ENCODE assay signal across 19 cellular contexts in the genomic region with DNA sequence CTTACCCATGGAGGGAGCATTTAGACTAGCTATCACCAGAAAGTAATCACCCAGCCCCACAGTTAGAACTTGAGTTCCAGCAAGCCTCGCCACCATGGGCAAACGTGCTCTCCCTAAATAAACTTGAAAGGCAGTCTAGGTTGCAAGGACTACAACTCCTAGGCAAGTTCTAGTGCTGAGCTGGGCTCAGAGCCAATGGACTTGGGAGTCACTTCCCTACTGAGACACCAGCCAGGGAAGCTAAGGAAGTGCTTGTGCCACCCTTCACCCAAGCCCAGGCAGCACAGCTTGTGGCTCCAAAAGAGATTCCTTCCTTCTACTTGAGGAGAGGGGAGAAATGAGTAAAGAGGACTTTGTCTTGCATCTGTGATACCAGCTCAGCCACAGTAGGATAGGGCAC. TPM values are rescaled to one million over a fixed set of nuclear protein-coding genes. Genes with fewer than 3 reads are reported as not detected.
"Had no signal": no experiment of that assay in that cellular context is flagged by ENCODE, and none has a peak within 500 bp of the region (broad histone marks: within the 10 kb centered on the region; RNA-seq: fewer than 3 reads in every experiment).

No MANE protein-coding gene starts in this region.

- DNase-seq: activated B cell treated with CpG ODN at 0.5 μM for 24 hours; activated CD4-positive, alpha-beta T cell treated with anti-CD3 and anti-CD28 coated beads, Interleukin-2, amount 10 ng/mL, durations not matched to agents 7 days and 5 days; activated CD8-positive, alpha-beta memory T cell treated with anti-CD3 and anti-CD28 coated beads for 24 hours; activated naive CD4-positive, alpha-beta T cell treated with Interleukin-2 at 50 U/mL for 16 hours; activated naive CD8-positive, alpha-beta T cell treated with anti-CD3 and anti-CD28 coated beads, Interleukin-2, amount 50 U/mL, for 24 hours; caudate nucleus; cortex of kidney; effector memory CD4-positive, alpha-beta T cell; erythroblast; mesenchymal stem cell; stimulated activated CD4-positive, alpha-beta T cell treated with anti-CD3 and anti-CD28 coated beads, Interleukin-15, amount 100 ng/mL, for 24 hours; stimulated activated CD4-positive, alpha-beta T cell treated with anti-CD3 and anti-CD28 coated beads, Interleukin-4, amount 100 ng/mL, for 24 hours; uterus had no signal

- H3K27me3 Mint-ChIP-seq: activated B cell treated with CpG ODN at 0.5 μM for 24 hours had no signal

- H3K4me3 ChIP-seq: thoracic aorta, uterus had no signal

- H3K4me3 Mint-ChIP-seq: activated B cell treated with CpG ODN at 0.5 μM for 24 hours; activated CD4-positive, alpha-beta T cell treated with anti-CD3 and anti-CD28 coated beads, Interleukin-2, amount 10 ng/mL, durations not matched to agents 7 days and 5 days; activated naive CD8-positive, alpha-beta T cell treated with anti-CD3 and anti-CD28 coated beads, Interleukin-2, amount 50 U/mL, for 24 hours; natural killer cell treated with Interleukin-12 subunit alpha and Interleukin-12 subunit beta and Interleukin-15 and Interleukin-18, amount 100 ng/mL, for 72 hours; stimulated activated naive CD8-positive, alpha-beta T cell treated with anti-CD3 and anti-CD28 coated beads, Interleukin-15, Interleukin-2, amounts not matched to agents 100 ng/mL and 50 ng/mL, for 24 hours had no signal

- H3K36me3 Mint-ChIP-seq: natural killer cell treated with Interleukin-12 subunit alpha and Interleukin-12 subunit beta and Interleukin-15 and Interleukin-18, amount 100 ng/mL, for 72 hours had no signal

- H3K4me1 ChIP-seq: uterus had no signal

- H3K4me1 Mint-ChIP-seq: activated B cell treated with CpG ODN at 0.5 μM for 24 hours; activated CD4-positive, alpha-beta T cell treated with anti-CD3 and anti-CD28 coated beads, Interleukin-2, amount 10 ng/mL, durations not matched to agents 7 days and 5 days; activated naive CD8-positive, alpha-beta T cell treated with anti-CD3 and anti-CD28 coated beads, Interleukin-2, amount 50 U/mL, for 24 hours had no signal

- H3K27me3 ChIP-seq: uterus had no signal

- H3K36me3 ChIP-seq: thoracic aorta, uterus had no signal

- H3K9me3 Mint-ChIP-seq: activated B cell treated with CpG ODN at 0.5 μM for 24 hours; activated CD4-positive, alpha-beta T cell treated with anti-CD3 and anti-CD28 coated beads, Interleukin-2, amount 10 ng/mL, durations not matched to agents 7 days and 5 days; activated naive CD8-positive, alpha-beta T cell treated with anti-CD3 and anti-CD28 coated beads, Interleukin-2, amount 50 U/mL, for 24 hours; stimulated activated naive CD8-positive, alpha-beta T cell treated with anti-CD3 and anti-CD28 coated beads, Interleukin-15, Interleukin-2, amounts not matched to agents 100 ng/mL and 50 ng/mL, for 24 hours had no signal

- H3K27ac Mint-ChIP-seq: activated B cell treated with CpG ODN at 0.5 μM for 24 hours; activated CD4-positive, alpha-beta T cell treated with anti-CD3 and anti-CD28 coated beads, Interleukin-2, amount 10 ng/mL, durations not matched to agents 7 days and 5 days; activated naive CD8-positive, alpha-beta T cell treated with anti-CD3 and anti-CD28 coated beads, Interleukin-2, amount 50 U/mL, for 24 hours; natural killer cell treated with Interleukin-12 subunit alpha and Interleukin-12 subunit beta and Interleukin-15 and Interleukin-18, amount 100 ng/mL, for 72 hours; stimulated activated naive CD8-positive, alpha-beta T cell treated with anti-CD3 and anti-CD28 coated beads, Interleukin-15, Interleukin-2, amounts not matched to agents 100 ng/mL and 50 ng/mL, for 24 hours had no signal

- H3K9me3 ChIP-seq: thoracic aorta, uterus had no signal

- H3K27ac ChIP-seq: thoracic aorta, uterus had no signal

RNA-seq across cellular contexts. Expression of gene SLCO1A2, which starts 57.9 kb away (rescaled TPM):
- total RNA-seq: activated B cell treated with CpG ODN at 0.5 μM for 24 hours; activated CD4-positive, alpha-beta T cell treated with anti-CD3 and anti-CD28 coated beads, Interleukin-2, amount 10 ng/mL, durations not matched to agents 7 days and 5 days; glomerular endothelial cell; natural killer cell treated with Interleukin-12 subunit alpha and Interleukin-12 subunit beta and Interleukin-15 and Interleukin-18, amount 100 ng/mL, for 72 hours; omental fat pad; T-helper 1 cell treated with Interleukin-12 subunit alpha and Interleukin-12 subunit beta and Interleukin-4 antibody, amounts not matched to agents 30 ng/mL and 1 ng/mL, for 36 hours; thoracic aorta; uterus had no signal
